8 cellular contexts compared by ENCODE assay signal in the genomic region with DNA sequence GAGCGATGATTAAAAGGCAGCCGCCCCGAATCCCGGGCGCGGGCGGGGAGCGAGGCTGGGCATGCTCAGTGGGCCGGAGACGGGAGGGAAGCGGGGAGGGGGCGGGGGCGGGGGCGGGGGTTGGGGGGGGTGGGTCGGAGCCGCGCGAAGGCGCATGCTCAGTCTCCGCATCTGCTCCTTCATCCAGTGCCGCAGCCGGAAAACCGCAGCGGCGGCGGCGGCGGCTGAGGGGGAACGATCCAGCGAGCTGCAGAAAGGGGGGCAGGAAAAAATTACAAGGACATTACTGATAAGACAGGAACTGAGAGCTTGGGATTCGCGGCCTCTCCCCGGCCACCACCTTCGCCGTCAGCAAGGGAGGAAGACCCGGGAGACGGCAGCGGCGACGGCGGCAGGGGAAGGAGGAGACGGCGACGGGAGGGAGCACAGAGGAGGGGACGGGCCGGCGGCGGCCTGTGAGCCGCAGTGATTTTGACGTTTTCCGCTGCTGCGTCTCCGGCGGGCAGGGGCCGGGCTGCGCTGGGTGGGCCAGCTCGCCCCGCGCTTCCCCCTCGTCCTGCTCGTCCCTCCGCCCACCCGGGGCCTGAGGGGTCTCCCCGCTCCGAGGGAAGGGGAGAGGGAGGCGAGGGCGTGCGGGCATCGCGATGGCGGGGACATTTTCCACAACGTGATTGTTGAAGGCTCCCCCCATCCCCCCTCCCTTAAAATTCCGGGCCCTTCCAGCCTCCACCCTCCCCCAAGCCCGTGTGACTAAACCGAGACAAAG. TPM values are rescaled to one million over a fixed set of nuclear protein-coding genes. Genes with fewer than 3 reads are reported as not detected.
DNase-seq lines count a peak whose midpoint lies in the region; ATAC-seq and TF ChIP-seq lines count a peak whose summit lies in the region.

A gene with protein sequence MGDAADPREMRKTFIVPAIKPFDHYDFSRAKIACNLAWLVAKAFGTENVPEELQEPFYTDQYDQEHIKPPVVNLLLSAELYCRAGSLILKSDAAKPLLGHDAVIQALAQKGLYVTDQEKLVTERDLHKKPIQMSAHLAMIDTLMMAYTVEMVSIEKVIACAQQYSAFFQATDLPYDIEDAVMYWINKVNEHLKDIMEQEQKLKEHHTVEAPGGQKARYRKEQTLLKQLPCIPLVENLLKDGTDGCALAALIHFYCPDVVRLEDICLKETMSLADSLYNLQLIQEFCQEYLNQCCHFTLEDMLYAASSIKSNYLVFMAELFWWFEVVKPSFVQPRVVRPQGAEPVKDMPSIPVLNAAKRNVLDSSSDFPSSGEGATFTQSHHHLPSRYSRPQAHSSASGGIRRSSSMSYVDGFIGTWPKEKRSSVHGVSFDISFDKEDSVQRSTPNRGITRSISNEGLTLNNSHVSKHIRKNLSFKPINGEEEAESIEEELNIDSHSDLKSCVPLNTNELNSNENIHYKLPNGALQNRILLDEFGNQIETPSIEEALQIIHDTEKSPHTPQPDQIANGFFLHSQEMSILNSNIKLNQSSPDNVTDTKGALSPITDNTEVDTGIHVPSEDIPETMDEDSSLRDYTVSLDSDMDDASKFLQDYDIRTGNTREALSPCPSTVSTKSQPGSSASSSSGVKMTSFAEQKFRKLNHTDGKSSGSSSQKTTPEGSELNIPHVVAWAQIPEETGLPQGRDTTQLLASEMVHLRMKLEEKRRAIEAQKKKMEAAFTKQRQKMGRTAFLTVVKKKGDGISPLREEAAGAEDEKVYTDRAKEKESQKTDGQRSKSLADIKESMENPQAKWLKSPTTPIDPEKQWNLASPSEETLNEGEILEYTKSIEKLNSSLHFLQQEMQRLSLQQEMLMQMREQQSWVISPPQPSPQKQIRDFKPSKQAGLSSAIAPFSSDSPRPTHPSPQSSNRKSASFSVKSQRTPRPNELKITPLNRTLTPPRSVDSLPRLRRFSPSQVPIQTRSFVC (N-terminal part only) (plus strand): TSS at position 161 of the 766 bp plus-strand sequence. CDS start 935 bp downstream, outside the sequence.

- H3K27me3 ChIP-seq in SK-N-SH (ENCODE audit: insufficient read depth) (no peaks in the 10 kb centered on the region), suprapubic skin (no peaks in the 10 kb centered on the region)

- H3K36me3 ChIP-seq in SK-N-SH (replicated peaks in 1 of 2; ENCODE audit: control insufficient read depth in 1 of 2, insufficient read depth in 2 of 2, low read length in 1 of 2) (peaks cover 0 to 9% of the 10 kb centered on the region in 2 experiments), suprapubic skin (no peaks in the 10 kb centered on the region)

- TF ChIP-seq EP300 in SK-N-SH (IDR thresholded peaks at IDR 0.05; ENCODE audit: borderline replicate concordance in 1 of 2, low read depth in 1 of 2, low read length in 1 of 2) (no peak; a peak in 1 of 4 replicates), suprapubic skin (IDR thresholded peaks at IDR 0.05) (no peak)

- POLR2A ChIA-PET in SK-N-SH (lab: Yijun Ruan, JAX) = interaction anchor here (0.6 to 3.7 kb wide), 3 partner anchors 69 to 114 kb away, joined by 3 to 20 read pairs (median 3); partner anchors contain the start of gene DDX59

- DNase-seq in DMS114 treated with DMSO at 0.1 percent for 48 hours (lab: John Stamatoyannopoulos, UW; ENCODE audit: unreplicated experiment) (peak; percentile 63), LoVo (ENCODE audit: low spot score) (peak; percentile 86), SK-N-SH (peak; percentile 94), globus pallidus (ENCODE audit: low spot score) (peak; percentile 87), occipital lobe (lab: John Stamatoyannopoulos, UW) (peak; percentile 92), suprapubic skin (ENCODE audit: low spot score in 2 of 2) (peak; percentile 92 to 95)
- DNase-seq in activated naive CD4-positive, alpha-beta T cell treated with anti-CD3 and anti-CD28 coated beads, Interleukin-2, amount 50 U/mL, for 72 hours (ENCODE audit: low spot score in 2 of 2) = peak; percentile 65 to 81

- peak within 1 kb of the TSS; percentile 92 for H3K4me2 ChIP-seq in SK-N-SH

- H3K79me2 ChIP-seq in SK-N-SH (ENCODE audit: insufficient read depth) = peaks cover 44% of the 10 kb centered on the region

- peaks cover 40% of the 10 kb centered on the region for H4K20me1 ChIP-seq in SK-N-SH (ENCODE audit: insufficient read depth)

- H3K36me3 Mint-ChIP-seq in activated naive CD4-positive, alpha-beta T cell treated with anti-CD3 and anti-CD28 coated beads, Interleukin-2, amount 50 U/mL, for 72 hours = no peaks in the 10 kb centered on the region

- CTCF ChIA-PET in SK-N-SH (lab: Yijun Ruan, JAX) = interaction anchor here (0.7 to 1.5 kb wide), 3 partner anchors 64 to 180 kb away, joined by 3 to 6 read pairs (median 3); no protein-coding TSS in a partner anchor

- TF ChIP-seq POLR2A in suprapubic skin (IDR thresholded peaks at IDR 0.05) = peak; percentile 6 to 57

- no peaks in the 10 kb centered on the region for H3K9me3 Mint-ChIP-seq in activated naive CD4-positive, alpha-beta T cell treated with anti-CD3 and anti-CD28 coated beads, Interleukin-2, amount 50 U/mL, for 72 hours

- H3K4me1 ChIP-seq in SK-N-SH (ENCODE audit: control insufficient read depth in 1 of 2, insufficient read depth in 2 of 2, low read depth in 1 of 2, low read length in 1 of 2) (peaks cover 6 to 18% of the 10 kb centered on the region in 2 experiments; a peak in 3 of 4 replicates), suprapubic skin (peaks cover 44% of the 10 kb centered on the region)

- peaks cover 11% of the 10 kb centered on the region for H3F3A ChIP-seq in SK-N-SH (replicated peaks; ENCODE audit: insufficient read depth)

- peak within 1 kb of the TSS; percentile 96 for H2AFZ ChIP-seq in SK-N-SH (ENCODE audit: low read depth)

- WGBS in SK-N-SH (ENCODE audit: low lambda C conversion rate) = under 1% methylated on average over 49 of the region's 75 CpGs
- WGBS in suprapubic skin = under 1% methylated on average over 66 of the region's 75 CpGs

- peak within 1 kb of the TSS; percentile 99 for H3K9ac ChIP-seq in SK-N-SH

- H3K9me3 ChIP-seq in SK-N-SH (no peaks in the 10 kb centered on the region), suprapubic skin (no peaks in the 10 kb centered on the region)

- peak; percentile 53 for ATAC-seq in GM21717 (IDR thresholded peaks at IDR 0.05; ENCODE audit: unreplicated experiment)
- ATAC-seq in activated naive CD4-positive, alpha-beta T cell treated with anti-CD3 and anti-CD28 coated beads, Interleukin-2, amount 50 U/mL, for 72 hours = peak; percentile 62 to 73

- TF ChIP-seq CTCF in SK-N-SH (IDR thresholded peaks at IDR 0.05) (no peak), suprapubic skin (IDR thresholded peaks at IDR 0.05) (no peak)

- peak within 1 kb of the TSS; percentile 66 to 98 for H3K4me3 ChIP-seq in SK-N-SH (ENCODE audit: low read depth in 2 of 2, low read length in 1 of 2)
- peak within 1 kb of the TSS; percentile 94 for H3K4me3 ChIP-seq in suprapubic skin

- H3K27ac ChIP-seq in SK-N-SH (ENCODE audit: low read depth in 2 of 2, low read length in 1 of 2) (peak within 1 kb of the TSS; percentile 99), suprapubic skin (peak within 1 kb of the TSS; percentile 100)

- peak within 1 kb of the TSS; percentile 85 to 94 for H3K27ac Mint-ChIP-seq in activated naive CD4-positive, alpha-beta T cell treated with anti-CD3 and anti-CD28 coated beads, Interleukin-2, amount 50 U/mL, for 72 hours

- no peaks in the 10 kb centered on the region for H3K9me2 ChIP-seq in SK-N-SH

- TF ChIP-seq RAD21 in SK-N-SH (IDR thresholded peaks at IDR 0.05; ENCODE audit: low read length) = no peak

TF ChIP-seq in SK-N-SH, 30 proteins besides CTCF, POLR2A, EP300 and RAD21 (continues in another document):
- peak; percentile 86 for TF ChIP-seq POLR2AphosphoS5 (IDR thresholded peaks at IDR 0.05; ENCODE audit: low read depth, low read length)
- TF ChIP-seq RXRA (IDR thresholded peaks at IDR 0.05; ENCODE audit: borderline replicate concordance, low read depth) = 0 out of 2 replicates have a peak, but pooled peaks have one; percentile 7
- no peak for TF ChIP-seq MEF2A (IDR thresholded peaks at IDR 0.05; ENCODE audit: borderline replicate concordance, low read depth)
- TF ChIP-seq EZH2phosphoT487 (IDR thresholded peaks at IDR 0.05; ENCODE audit: borderline replicate concordance, low read depth) = no peak
- TF ChIP-seq, protein P1, sequence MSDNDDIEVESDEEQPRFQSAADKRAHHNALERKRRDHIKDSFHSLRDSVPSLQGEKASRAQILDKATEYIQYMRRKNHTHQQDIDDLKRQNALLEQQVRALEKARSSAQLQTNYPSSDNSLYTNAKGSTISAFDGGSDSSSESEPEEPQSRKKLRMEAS (IDR thresholded peaks at IDR 0.05; ENCODE audit: low read depth) = peak; percentile 49; the same call in 1 of the 2 replicates
- TF ChIP-seq NFIC (IDR thresholded peaks at IDR 0.05; ENCODE audit: borderline replicate concordance) = no peak
- TF ChIP-seq CHD2 (IDR thresholded peaks at IDR 0.05; ENCODE audit: low read length, partially characterized antibody) = peak; percentile 91
- peak; percentile 68 for TF ChIP-seq MXI1 (IDR thresholded peaks at IDR 0.05; ENCODE audit: low read depth, low read length)
- TF ChIP-seq FOXJ3 (CRISPR knock-in tag; IDR thresholded peaks at IDR 0.05) = no peak
- TF ChIP-seq GABPA (IDR thresholded peaks at IDR 0.05; ENCODE audit: low read depth) = no peak
- TF ChIP-seq TEAD4 (IDR thresholded peaks at IDR 0.05; ENCODE audit: borderline replicate concordance, insufficient read depth) = peak; percentile 43; the same call in 1 of the 2 replicates
- TF ChIP-seq SMC3 (IDR thresholded peaks at IDR 0.05; ENCODE audit: low read depth, low read length) = no peak
- no peak for TF ChIP-seq RCOR1 (IDR thresholded peaks at IDR 0.05; ENCODE audit: low read length)
- peak; percentile 3; the same call in 1 of the 2 replicates for TF ChIP-seq TAF1 (IDR thresholded peaks at IDR 0.05; ENCODE audit: borderline replicate concordance, low read depth, low read length)
- TF ChIP-seq SIN3A (IDR thresholded peaks at IDR 0.05; ENCODE audit: borderline replicate concordance, low read depth, low read length) = no peak; the same call in 1 of the 2 replicates

RNA-seq across cellular contexts. Expression of the gene that starts here (rescaled TPM):
- polyA plus RNA-seq in SK-N-SH (2012; rRNA removed) = 5.5 and 7.3 TPM in 2 replicates
- polyA plus RNA-seq in SK-N-SH (2012; cell fraction: cytosol; rRNA removed) = 8.2 and 9.8 TPM in 2 replicates
- 3.5 and 10.0 TPM in 2 replicates for polyA plus RNA-seq in SK-N-SH (2012; cell fraction: nucleus; rRNA removed)
- 1 to 10 TPM; 3.3 to 3.6 TPM for total RNA-seq in activated naive CD4-positive, alpha-beta T cell treated with anti-CD3 and anti-CD28 coated beads, Interleukin-2, amount 50 U/mL, for 72 hours
- total RNA-seq in occipital lobe (130 TPM), suprapubic skin (10 to 100 TPM; 26.5 to 47.4 (median 33.3) TPM)

Comparison
In these comparisons a context has a peak if more than half of its experiments do, and no peak if none do; other contexts are left out.
1. Peak in every context shown above with its lines: DNase-seq, ATAC-seq, H3K4me3 ChIP-seq and H3K27ac ChIP-seq.
2. RNA of the gene that starts here (total RNA-seq): 130 TPM in occipital lobe (single experiment) and 26.5 to 47.4 TPM in suprapubic skin; 3.3 to 3.6 TPM in activated naive CD4-positive, alpha-beta T cell treated with anti-CD3 and anti-CD28 coated beads, Interleukin-2, amount 50 U/mL, for 72 hours; every median in the first group is over 4 times any median in the second.